2 cellular contexts compared by ENCODE assay signal in genomic region chr5:177123789-177124485, GRCh38.
TF ChIP-seq lines count a peak whose summit lies in the region.

No MANE protein-coding gene starts in this region.

TF ChIP-seq in K562, 482 proteins besides CTCF, POLR2A, EP300 and RAD21:
- TF ChIP-seq NFATC3 (IDR thresholded peaks at IDR 0.05): no peak
- TF ChIP-seq HLTF (IDR thresholded peaks at IDR 0.05): no peak
- TF ChIP-seq ZNF589 (CRISPR knock-in tag; IDR thresholded peaks at IDR 0.05; ENCODE audit: low read depth): no peak
- no peak for TF ChIP-seq ZFP36 (IDR thresholded peaks at IDR 0.05; ENCODE audit: low read depth, low read length, partially characterized antibody)
- TF ChIP-seq KDM5B (IDR thresholded peaks at IDR 0.05; ENCODE audit: insufficient replicate concordance, low read depth, low read length): no peak
- TF ChIP-seq FOXA3 (CRISPR knock-in tag; conservative IDR thresholded peaks at IDR 0.05 in 1 of 2, IDR thresholded peaks at IDR 0.05 in 1 of 2): no peak
- TF ChIP-seq NFE2 (IDR thresholded peaks at IDR 0.05; ENCODE audit: low read depth): no peak
- TF ChIP-seq MED1 (CRISPR knock-in tag; IDR thresholded peaks at IDR 0.05; ENCODE audit: borderline replicate concordance): no peak
- TF ChIP-seq ZNF830 (CRISPR knock-in tag; IDR thresholded peaks at IDR 0.05): no peak
- no peak for TF ChIP-seq ZNF668 (CRISPR knock-in tag; IDR thresholded peaks at IDR 0.05)
- TF ChIP-seq ZNF253 (CRISPR knock-in tag; conservative IDR thresholded peaks at IDR 0.05): no peak
- TF ChIP-seq POLR2B (IDR thresholded peaks at IDR 0.05; ENCODE audit: low read depth, partially characterized antibody): no peak
- TF ChIP-seq THAP7 (CRISPR knock-in tag; IDR thresholded peaks at IDR 0.05): no peak

TF ChIP-seq in SK-N-SH, 30 proteins besides CTCF, POLR2A, EP300 and RAD21:
- no peak for TF ChIP-seq TCF12 (IDR thresholded peaks at IDR 0.05)
- no peak for TF ChIP-seq FOSL2 (IDR thresholded peaks at IDR 0.05; ENCODE audit: borderline replicate concordance, low read depth)
- no peak for TF ChIP-seq TAF1 (IDR thresholded peaks at IDR 0.05; ENCODE audit: borderline replicate concordance, low read depth, low read length)
- no peak for TF ChIP-seq SIN3A (IDR thresholded peaks at IDR 0.05; ENCODE audit: borderline replicate concordance, low read depth, low read length)
- no peak for TF ChIP-seq CHD2 (IDR thresholded peaks at IDR 0.05; ENCODE audit: low read length, partially characterized antibody)
TF ChIP-seq in SK-N-SH: peak in this region for 0.
